11 cellular contexts compared by ENCODE assay signal in the genomic region with DNA sequence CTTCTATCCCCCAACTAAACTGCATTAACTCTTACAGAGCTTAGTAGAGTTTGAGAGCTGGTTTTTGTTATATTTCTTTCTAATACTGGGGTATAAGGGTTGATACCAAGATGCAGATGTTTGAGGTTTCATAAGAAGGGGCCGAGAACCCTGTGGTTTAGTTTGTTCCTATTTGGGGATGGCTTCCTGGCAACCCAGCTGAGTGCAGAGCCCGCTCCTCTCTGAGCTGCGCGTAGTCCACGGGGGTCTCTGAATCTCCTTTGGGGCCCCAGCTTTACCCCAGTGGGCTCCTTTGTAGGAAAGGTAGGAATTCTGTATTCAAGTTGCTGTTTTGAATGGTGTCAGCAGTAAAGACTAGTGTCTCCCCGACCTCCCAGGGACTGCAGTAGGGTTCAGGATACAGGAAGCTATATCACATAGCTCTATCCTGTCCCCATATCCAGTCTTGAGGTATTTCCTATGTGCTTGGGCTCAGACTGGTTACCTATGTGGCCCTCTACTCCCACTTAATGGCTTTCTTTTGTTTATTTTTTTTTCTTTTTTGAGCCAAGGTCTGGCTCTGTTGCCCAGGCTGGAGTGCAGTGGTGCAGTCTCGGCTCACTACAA. TPM values are rescaled to one million over a fixed set of nuclear protein-coding genes. Genes with fewer than 3 reads are reported as not detected.
DNase-seq lines count a peak whose midpoint lies in the region; ATAC-seq and TF ChIP-seq lines count a peak whose summit lies in the region.
"Had no signal": no experiment of that assay in that cellular context is flagged by ENCODE, and none has a peak within 500 bp of the region (broad histone marks: within the 10 kb centered on the region; RNA-seq: fewer than 3 reads in every experiment).

No MANE protein-coding gene starts in this region.

- peak overlapping the region; percentile 56 for H3K18ac ChIP-seq in mesendoderm (ENCODE audit: low read length)

- no peak overlapping the region for H3K23ac ChIP-seq in mesendoderm (ENCODE audit: low read length)

- H4K5ac ChIP-seq in mesendoderm (ENCODE audit: low read length): no peak overlapping the region

- H3K4me1 ChIP-seq in mesendoderm (ENCODE audit: control insufficient read depth, low read depth, low read length) (no peaks in the 10 kb centered on the region), gastroesophageal sphincter (no peaks in the 10 kb centered on the region)

- TF ChIP-seq EP300 in gastroesophageal sphincter (IDR thresholded peaks at IDR 0.05): no peak

- H3K9me3 ChIP-seq in gastroesophageal sphincter: peaks cover 0 to 10% (median 0%) of the 10 kb centered on the region in 3 donors

- no peaks in the 10 kb centered on the region for H3K79me1 ChIP-seq in mesendoderm (ENCODE audit: low read length)

- TF ChIP-seq CTCF in GM13977 (IDR thresholded peaks at IDR 0.05; ENCODE audit: extremely low read depth, insufficient read depth, missing control alignments) (no peak), HL-60 (IDR thresholded peaks at IDR 0.05; ENCODE audit: insufficient read depth, low read length) (no peak), gastroesophageal sphincter (IDR thresholded peaks at IDR 0.05) (no peak)

- no peak overlapping the region for H2AK5ac ChIP-seq in mesendoderm (ENCODE audit: low read length)

- DNase-seq in GM13977 (ENCODE audit: low spot score): peak; percentile 30
- DNase-seq in HL-60 (ENCODE audit: low read depth in 1 of 2, low spot score in 1 of 2): peak in 1 of 2 experiments; percentile 76
- no peak for DNase-seq in mesendoderm
- DNase-seq in ureter (ENCODE audit: low spot score): no peak
- DNase-seq in AG08396 (ENCODE audit: low spot score): no peak
- DNase-seq in ecto neural progenitor cell (ENCODE audit: low spot score): no peak
- DNase-seq: dermis blood vessel endothelial cell, left cardiac atrium, NCI-H1694 had no signal

- no peak overlapping the region for H4K8ac ChIP-seq in mesendoderm (ENCODE audit: low read depth, low read length)

- H3K27ac ChIP-seq in HL-60 (replicated peaks) (peak overlapping the region; percentile 80), mesendoderm (ENCODE audit: low read depth, low read length) (no peak overlapping the region), gastroesophageal sphincter (no peak overlapping the region)

- no peak overlapping the region for H3K4ac ChIP-seq in mesendoderm (ENCODE audit: low read depth, low read length)

- no peaks in the 10 kb centered on the region for H3K27me3 ChIP-seq in HL-60 (ENCODE audit: insufficient read depth, poor library complexity, severe bottlenecking)
- no peaks in the 10 kb centered on the region for H3K27me3 ChIP-seq in mesendoderm (ENCODE audit: insufficient read depth, low read length, poor library complexity)
- H3K27me3 ChIP-seq in gastroesophageal sphincter: peaks cover 7% of the 10 kb centered on the region

- H3K36me3 ChIP-seq in mesendoderm (ENCODE audit: control insufficient read depth, insufficient read depth, low read length): no peaks in the 10 kb centered on the region
- H3K36me3 ChIP-seq in gastroesophageal sphincter: no peaks in the 10 kb centered on the region

- TF ChIP-seq POLR2A in gastroesophageal sphincter (IDR thresholded peaks at IDR 0.05): no peak

- H3K4me2 ChIP-seq in mesendoderm (ENCODE audit: low read length): no peak overlapping the region

- H2BK5ac ChIP-seq in mesendoderm (ENCODE audit: low read length): no peak overlapping the region

- in situ Hi-C loops in GM13977 (cut with MboI; ENCODE audit: low pct_unique_long_range_greater_than_20kb, low sequenced_read_pairs, unreplicated experiment): no loop called here

- no peak overlapping the region for H3K9ac ChIP-seq in mesendoderm (ENCODE audit: low read length)

- no peak overlapping the region for H2BK120ac ChIP-seq in mesendoderm (ENCODE audit: low read depth, low read length)

- no peak overlapping the region for H3K56ac ChIP-seq in mesendoderm (ENCODE audit: low read length)

- peak; percentile 74 for ATAC-seq in GM21447 (IDR thresholded peaks at IDR 0.05; ENCODE audit: unreplicated experiment)
- ATAC-seq in gastroesophageal sphincter: no peak

- H3K4me3 ChIP-seq in HL-60 (replicated peaks; ENCODE audit: insufficient read depth, low read length): no peak overlapping the region
- H3K4me3 ChIP-seq in mesendoderm (ENCODE audit: low read length): no peak overlapping the region
- H3K4me3 ChIP-seq in gastroesophageal sphincter: no peak overlapping the region

- no CpG with 5 or more reads among the region's 7 CpGs for WGBS in mesendoderm (ENCODE audit: extremely low coverage, insufficient coverage, low lambda C conversion rate)
- 20 to 66% methylated on average over 1 to 4 of the region's 7 CpGs for WGBS in gastroesophageal sphincter (ENCODE audit: low coverage in 1 of 2), 2 donors

- H3K79me2 ChIP-seq in mesendoderm (ENCODE audit: control insufficient read depth, insufficient read depth, low read length): no peaks in the 10 kb centered on the region

- no peak overlapping the region for H2BK15ac ChIP-seq in mesendoderm (replicated peaks; ENCODE audit: low read depth)

RNA-seq across cellular contexts. Expression of gene PLXNC1, which starts 25.4 kb away (rescaled TPM):
- polyA plus RNA-seq in mesendoderm (2013, experiment 1 of 2): 0.79 TPM
- 0.85 TPM for polyA plus RNA-seq in mesendoderm (2013, experiment 2 of 2)
- total RNA-seq in ureter: 10.3 TPM
- 1 to 10 TPM; 4.8 to 6.8 (median 6.2) TPM for total RNA-seq in gastroesophageal sphincter
